ENCODE assay signal across 1 cellular context in genomic region chr1:226754097-226754496, GRCh38.
TF ChIP-seq lines count a peak whose summit lies in the region.

No MANE protein-coding gene starts in this region.

TF ChIP-seq in H1, 55 proteins besides CTCF, POLR2A, EP300 and RAD21:
- no peak for TF ChIP-seq NANOG (IDR thresholded peaks at IDR 0.05; ENCODE audit: insufficient read depth, low read depth, low read length, poor library complexity, severe bottlenecking)
- TF ChIP-seq GTF2F1 (IDR thresholded peaks at IDR 0.05; ENCODE audit: borderline replicate concordance, low read depth, low read length) = no peak
- no peak for TF ChIP-seq SP1 (IDR thresholded peaks at IDR 0.05; ENCODE audit: low read depth, low read length)
- TF ChIP-seq EGR1 (IDR thresholded peaks at IDR 0.05; ENCODE audit: borderline replicate concordance, low read depth, low read length) = no peak
- TF ChIP-seq SRF (IDR thresholded peaks at IDR 0.05; ENCODE audit: low read depth, low read length) = no peak
- no peak for TF ChIP-seq CHD2 (IDR thresholded peaks at IDR 0.05; ENCODE audit: low read length)
- no peak for TF ChIP-seq USF2 (IDR thresholded peaks at IDR 0.05; ENCODE audit: low read length)
- no peak for TF ChIP-seq SP4 (IDR thresholded peaks at IDR 0.05; ENCODE audit: low read length)
- no peak for TF ChIP-seq RFX5 (IDR thresholded peaks at IDR 0.05; ENCODE audit: borderline replicate concordance, low read depth, low read length)
- TF ChIP-seq POU5F1 (IDR thresholded peaks at IDR 0.05; ENCODE audit: low read depth, low read length) = no peak
- no peak for TF ChIP-seq HDAC6 (IDR thresholded peaks at IDR 0.05; ENCODE audit: low read depth, low read length)
- TF ChIP-seq, protein P1, sequence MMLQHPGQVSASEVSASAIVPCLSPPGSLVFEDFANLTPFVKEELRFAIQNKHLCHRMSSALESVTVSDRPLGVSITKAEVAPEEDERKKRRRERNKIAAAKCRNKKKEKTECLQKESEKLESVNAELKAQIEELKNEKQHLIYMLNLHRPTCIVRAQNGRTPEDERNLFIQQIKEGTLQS (IDR thresholded peaks at IDR 0.05; ENCODE audit: insufficient read depth, low read depth, low read length) = no peak
- no peak for TF ChIP-seq TAF7 (optimal IDR thresholded peaks at IDR 0.05; ENCODE audit: borderline replicate concordance, low read depth, low read length)
- no peak for TF ChIP-seq CTBP2 (IDR thresholded peaks at IDR 0.05; ENCODE audit: borderline replicate concordance, insufficient read depth, insufficient read length, low read length)
- no peak for TF ChIP-seq BACH1 (IDR thresholded peaks at IDR 0.05; ENCODE audit: low read length)
- no peak for TF ChIP-seq KDM5A (IDR thresholded peaks at IDR 0.05; ENCODE audit: low read length)
